Comparison of ENCODE assay signal across 10 cellular contexts in genomic region chr6:82331031-82331773, GRCh38. TPM values are rescaled to one million over a fixed set of nuclear protein-coding genes. Genes with fewer than 3 reads are reported as not detected.
A peak's percentile ranks its signal among the peaks of the same experiment; 100 is the strongest.
DNase-seq lines count a peak whose midpoint lies in the region; ATAC-seq, FAIRE-seq and TF ChIP-seq lines count a peak whose summit lies in the region.
"Had no signal": no experiment of that assay in that cellular context is flagged by ENCODE, and none has a peak within 500 bp of the region (broad histone marks: within the 10 kb centered on the region; RNA-seq: fewer than 3 reads in every experiment).

No MANE protein-coding gene starts in this region.

- ATAC-seq in HG03280 (IDR thresholded peaks at IDR 0.05; ENCODE audit: unreplicated experiment) = no peak
- ATAC-seq in stimulated activated naive B cell treated with anti-CD40 and anti-IgM and Interleukin-4, amounts not matched to agents 10 μg/mL and 1 μg/mL and 100 μg/mL, for 72 hours (replicated peaks) = no peak

- FAIRE-seq in frontal cortex (lab: Jason Lieb, UNC) = no peak
- FAIRE-seq: TTC549 had no signal

- peaks cover 5 to 10% of the 10 kb centered on the region in 2 donors for H3K27me3 Mint-ChIP-seq in stimulated activated naive B cell treated with anti-CD40 and anti-IgM and Interleukin-4, amounts not matched to agents 10 μg/mL and 1 μg/mL and 100 μg/mL, for 72 hours

- H3K4me3 Mint-ChIP-seq in stimulated activated naive B cell treated with anti-CD40 and anti-IgM and Interleukin-4, amounts not matched to agents 10 μg/mL and 1 μg/mL and 100 μg/mL, for 72 hours = no peak overlapping the region

- H3K4me1 Mint-ChIP-seq in stimulated activated naive B cell treated with anti-CD40 and anti-IgM and Interleukin-4, amounts not matched to agents 10 μg/mL and 1 μg/mL and 100 μg/mL, for 72 hours = no peaks in the 10 kb centered on the region

- POLR2A ChIA-PET in HEK293T (lab: Yijun Ruan, JAX) = no interaction called here

- H3K36me3 Mint-ChIP-seq in stimulated activated naive B cell treated with anti-CD40 and anti-IgM and Interleukin-4, amounts not matched to agents 10 μg/mL and 1 μg/mL and 100 μg/mL, for 72 hours = no peaks in the 10 kb centered on the region

- DNase-seq in Daoy (ENCODE audit: low read depth) = peak; percentile 76
- peak; percentile 6 for DNase-seq in HEK293T (ENCODE audit: extremely low spot score)
- peak; percentile 9 for DNase-seq in T1000 (lab: John Stamatoyannopoulos, UW)
- peak; percentile 50 for DNase-seq in iPS-NIHi7 (ENCODE audit: extremely low spot score)
- DNase-seq in COLO668 (lab: John Stamatoyannopoulos, UW; ENCODE audit: unreplicated experiment) = no peak
- no peak for DNase-seq in frontal cortex (ENCODE audit: low spot score in 2 of 2)
- DNase-seq in stimulated activated naive B cell treated with anti-CD40 and anti-IgM and Interleukin-4, amounts not matched to agents 10 μg/mL and 1 μg/mL and 100 μg/mL, for 72 hours = no peak
- DNase-seq: cortex of kidney had no signal

- no peak overlapping the region for H3K27ac Mint-ChIP-seq in stimulated activated naive B cell treated with anti-CD40 and anti-IgM and Interleukin-4, amounts not matched to agents 10 μg/mL and 1 μg/mL and 100 μg/mL, for 72 hours

- H3K9me3 Mint-ChIP-seq in stimulated activated naive B cell treated with anti-CD40 and anti-IgM and Interleukin-4, amounts not matched to agents 10 μg/mL and 1 μg/mL and 100 μg/mL, for 72 hours = no peaks in the 10 kb centered on the region

- CTCF ChIA-PET in HEK293T (lab: Yijun Ruan, JAX) = interaction anchor here (0.7 to 1.2 kb wide), 4 partner anchors 32 to 262 kb away, joined by 3 to 4 read pairs (median 4); no protein-coding TSS in a partner anchor

TF ChIP-seq in HEK293T, 16 proteins besides CTCF, POLR2A, EP300 and RAD21:
- TF ChIP-seq FOXM1 (IDR thresholded peaks at IDR 0.05; ENCODE audit: borderline replicate concordance) (no peak), LEF1 (IDR thresholded peaks at IDR 0.05; ENCODE audit: borderline replicate concordance) (no peak)
TF ChIP-seq in HEK293T: peak in this region for 0.

RNA-seq across cellular contexts. Expression of gene TPBG, which starts 32.4 kb away (rescaled TPM):
- total RNA-seq in Daoy (2014; rRNA removed; shearing (Covaris generic)) = 24.7 and 33.2 TPM in 2 replicates
- total RNA-seq in frontal cortex = 4.5 TPM

Comparison
In these comparisons a context has a peak if more than half of its experiments do, and no peak if none do; other contexts are left out.
1. DNase-seq: peak in Daoy (single experiment), HEK293T (single experiment), T1000 (single experiment) and iPS-NIHi7 (single experiment); none in COLO668 (single experiment), frontal cortex (0 of 2) and stimulated activated naive B cell treated with anti-CD40 and anti-IgM and Interleukin-4, amounts not matched to agents 10 μg/mL and 1 μg/mL and 100 μg/mL, for 72 hours (single experiment).